In genomic region chr17:58200024-58200633, GRCh38 we compare ENCODE assay signal across 8 cellular contexts. TPM values are rescaled to one million over a fixed set of nuclear protein-coding genes. Genes with fewer than 3 reads are reported as not detected.
DNase-seq lines count a peak whose midpoint lies in the region; ATAC-seq and TF ChIP-seq lines count a peak whose summit lies in the region.

No MANE protein-coding gene starts in this region.

- H3K4me1 ChIP-seq in cardiac muscle cell (ENCODE audit: low read depth) (no peaks in the 10 kb centered on the region), mesenchymal stem cell (ENCODE audit: control insufficient read depth, insufficient read depth, low read depth, low read length) (no peaks in the 10 kb centered on the region)

- H3K4me2 ChIP-seq in mesenchymal stem cell (ENCODE audit: low read length, poor library complexity, severe bottlenecking): no peak overlapping the region

- H3K4me3 ChIP-seq in cardiac muscle cell (no peak overlapping the region), WERI-Rb-1 (ENCODE audit: low read depth, low read length) (no peak overlapping the region), cardiac fibroblast (replicated peaks in 1 of 2; ENCODE audit: low read depth in 2 of 2, low read length in 2 of 2) (no peak overlapping the region), mesenchymal stem cell (ENCODE audit: insufficient read depth in 1 of 2, low read depth in 1 of 2, low read length in 2 of 2) (peak overlapping the region in 1 of 2 experiments; percentile 2)

- no peak overlapping the region for H4K8ac ChIP-seq in mesenchymal stem cell (ENCODE audit: low read length)

- DNase-seq in cardiac muscle cell (ENCODE audit: low read depth in 1 of 2, low spot score in 1 of 2) (peak; percentile 36 to 60), cardiac septum (ENCODE audit: low spot score) (no peak), NCI-H1105 (lab: John Stamatoyannopoulos, UW) (peak; percentile 52), WERI-Rb-1 (peak; percentile 84), cardiac fibroblast (ENCODE audit: low read depth in 2 of 2) (peak; percentile 35 to 59), mesenchymal stem cell (peak; percentile 32)
- peak; percentile 73 for DNase-seq in stimulated activated naive CD8-positive, alpha-beta T cell treated with anti-CD3 and anti-CD28 coated beads, Interleukin-15, Interleukin-2, amounts not matched to agents 100 U/mL and 50 U/mL, for 24 hours

- H2BK15ac ChIP-seq in mesenchymal stem cell (ENCODE audit: low read depth, poor library complexity, severe bottlenecking): no peak overlapping the region

- H3K9ac ChIP-seq in mesenchymal stem cell (ENCODE audit: low read length): no peak overlapping the region

- no peak overlapping the region for H3K4ac ChIP-seq in mesenchymal stem cell (ENCODE audit: low read depth in 1 of 2, low read length in 2 of 2)

- peaks cover 9% of the 10 kb centered on the region for H3K27me3 ChIP-seq in cardiac muscle cell
- no peaks in the 10 kb centered on the region for H3K27me3 ChIP-seq in WERI-Rb-1 (ENCODE audit: insufficient read depth, low read depth, severe bottlenecking)
- H3K27me3 ChIP-seq in mesenchymal stem cell (ENCODE audit: control insufficient read depth in 1 of 2, insufficient read depth in 1 of 2, low read length in 2 of 2): peaks cover 36 to 50% of the 10 kb centered on the region in 2 experiments

- no peak overlapping the region for H2AFZ ChIP-seq in mesenchymal stem cell (ENCODE audit: low read depth, low read length)

- H3K18ac ChIP-seq in mesenchymal stem cell (ENCODE audit: low read depth in 1 of 2, low read length in 2 of 2): no peak overlapping the region

- no peak overlapping the region for H2BK120ac ChIP-seq in mesenchymal stem cell (ENCODE audit: low read depth, low read length)

- no peaks in the 10 kb centered on the region for H3K79me1 ChIP-seq in mesenchymal stem cell (replicated peaks; ENCODE audit: low read length, poor library complexity, severe bottlenecking)

- no peaks in the 10 kb centered on the region for H3K9me3 ChIP-seq in cardiac muscle cell (ENCODE audit: low read depth)
- H3K9me3 ChIP-seq in WERI-Rb-1 (ENCODE audit: severe bottlenecking): no peaks in the 10 kb centered on the region
- no peaks in the 10 kb centered on the region for H3K9me3 ChIP-seq in mesenchymal stem cell (ENCODE audit: control insufficient read depth, low read length)

- no peak overlapping the region for H2BK5ac ChIP-seq in mesenchymal stem cell (ENCODE audit: low read depth, low read length, poor library complexity, severe bottlenecking)

- H2AK5ac ChIP-seq in mesenchymal stem cell (ENCODE audit: low read length, severe bottlenecking): no peak overlapping the region

- H4K91ac ChIP-seq in mesenchymal stem cell (ENCODE audit: low read length): no peak overlapping the region

- ATAC-seq in stimulated activated naive CD8-positive, alpha-beta T cell treated with anti-CD3 and anti-CD28 coated beads, Interleukin-15, Interleukin-2, amounts not matched to agents 100 U/mL and 50 U/mL, for 24 hours: peak; percentile 83
- ATAC-seq in HG03460 (IDR thresholded peaks at IDR 0.05; ENCODE audit: unreplicated experiment): no peak

- H3K23ac ChIP-seq in mesenchymal stem cell (ENCODE audit: low read length in 2 of 2): no peak overlapping the region

- H3K27ac ChIP-seq in cardiac muscle cell: no peak overlapping the region
- H3K27ac ChIP-seq in WERI-Rb-1: no peak overlapping the region
- H3K27ac ChIP-seq in mesenchymal stem cell (ENCODE audit: low read length, poor library complexity, severe bottlenecking): no peak overlapping the region

- H3K36me3 ChIP-seq in cardiac muscle cell (no peaks in the 10 kb centered on the region), WERI-Rb-1 (no peaks in the 10 kb centered on the region; the same call in 1 of the 2 replicates), mesenchymal stem cell (ENCODE audit: control insufficient read depth in 1 of 2, insufficient read depth in 2 of 2, low read depth in 1 of 2, low read length in 2 of 2) (peaks cover 0 to 6% of the 10 kb centered on the region in 2 experiments)

- H3K14ac ChIP-seq in mesenchymal stem cell (ENCODE audit: low read length in 2 of 2): no peak overlapping the region

- WGBS in mesenchymal stem cell: 59% methylated on average over 14 of the region's 14 CpGs

- intact Hi-C loops in cardiac septum (cut with DNase I): no loop called here

- H2BK12ac ChIP-seq in mesenchymal stem cell (ENCODE audit: low read length in 2 of 2): peak overlapping the region in 1 of 2 experiments; percentile 23

- TF ChIP-seq CTCF in cardiac muscle cell (IDR thresholded peaks at IDR 0.05; ENCODE audit: low read depth, low read length) (peak; percentile 65), WERI-Rb-1 (IDR thresholded peaks at IDR 0.05; ENCODE audit: low read depth, low read length) (peak; percentile 89), cardiac fibroblast (IDR thresholded peaks at IDR 0.05; ENCODE audit: low read depth, low read length) (peak; percentile 68)

RNA-seq across cellular contexts. Expression of gene EPX, which starts 7.6 kb away (rescaled TPM):
- total RNA-seq in cardiac muscle cell (not detected in 2 replicates), cardiac septum (not detected)
- not detected in 2 replicates for polyA plus RNA-seq in cardiac muscle cell
- not detected for polyA plus RNA-seq in mesenchymal stem cell (2013, experiment 1 of 2)
- polyA plus RNA-seq in mesenchymal stem cell (2013, experiment 2 of 2): not detected

RNA-seq across cellular contexts. Expression of gene MKS1, which starts 18.9 kb away (rescaled TPM):
- total RNA-seq in cardiac muscle cell: 18.0 and 29.7 TPM in 2 replicates
- polyA plus RNA-seq in cardiac muscle cell: 28.6 and 42.7 TPM in 2 replicates
- total RNA-seq in cardiac septum: 9.3 TPM
- 5.3 TPM for polyA plus RNA-seq in mesenchymal stem cell (2013, experiment 1 of 2)
- polyA plus RNA-seq in mesenchymal stem cell (2013, experiment 2 of 2): 6.2 TPM

RNA-seq across cellular contexts. Expression of gene OR4D2, which starts 33.3 kb away (rescaled TPM):
- total RNA-seq in cardiac muscle cell (not detected in 2 replicates), cardiac septum (not detected)
- not detected in 2 replicates for polyA plus RNA-seq in cardiac muscle cell
- not detected for polyA plus RNA-seq in mesenchymal stem cell (2013, experiment 1 of 2)
- not detected for polyA plus RNA-seq in mesenchymal stem cell (2013, experiment 2 of 2)

RNA-seq across cellular contexts. Expression of gene LPO, which starts 38.3 kb away (rescaled TPM):
- total RNA-seq in cardiac muscle cell (not detected in 2 replicates), cardiac septum (not detected)
- not detected in 2 replicates for polyA plus RNA-seq in cardiac muscle cell
- polyA plus RNA-seq in mesenchymal stem cell (2013, experiment 1 of 2): not detected
- not detected for polyA plus RNA-seq in mesenchymal stem cell (2013, experiment 2 of 2)

RNA-seq across cellular contexts. Expression of gene OR4D1, which starts 51.9 kb away (rescaled TPM):
- total RNA-seq in cardiac muscle cell (0.04 TPM in 1 of 2 replicates, not detected in the other), cardiac septum (not detected)
- polyA plus RNA-seq in cardiac muscle cell: not detected in 2 replicates
- polyA plus RNA-seq in mesenchymal stem cell (2013, experiment 1 of 2): not detected
- polyA plus RNA-seq in mesenchymal stem cell (2013, experiment 2 of 2): not detected
